In the genomic region with DNA sequence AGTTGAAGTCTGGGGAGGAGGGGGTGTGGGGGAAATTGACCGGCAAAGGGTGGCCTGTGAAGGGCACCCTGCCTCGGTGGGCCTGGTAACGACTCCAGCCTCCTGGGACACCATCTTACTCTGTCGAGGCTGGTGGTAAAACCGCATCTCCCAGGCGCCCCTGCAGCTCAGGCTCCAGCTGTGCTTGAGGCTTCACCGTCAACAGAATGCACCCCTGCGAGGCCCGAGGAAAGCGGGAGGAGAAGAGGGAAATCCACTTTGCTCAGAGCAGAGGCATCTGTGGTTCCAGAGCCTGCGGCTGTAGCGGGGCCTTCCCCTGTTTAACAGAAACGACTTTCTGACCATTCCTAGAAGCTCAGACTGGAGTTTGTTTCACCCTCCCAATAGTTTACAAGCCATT, we compare ENCODE assay signal across 22 cellular contexts.
A peak's percentile ranks its signal among the peaks of the same experiment; 100 is the strongest.
DNase-seq lines count a peak whose midpoint lies in the region; ATAC-seq, FAIRE-seq and TF ChIP-seq lines count a peak whose summit lies in the region.
"Had no signal": no experiment of that assay in that cellular context is flagged by ENCODE, and none has a peak within 500 bp of the region (broad histone marks: within the 10 kb centered on the region; RNA-seq: fewer than 3 reads in every experiment).

No MANE protein-coding gene starts in this region.

- H3K27me3 ChIP-seq in BLaER1 (no peaks in the 10 kb centered on the region), upper lobe of right lung (peaks cover 14% of the 10 kb centered on the region)

- H3K27ac ChIP-seq in BLaER1: peak overlapping the region; percentile 87
- H3K27ac ChIP-seq in kidney (ENCODE audit: low read depth in 2 of 2, low read length in 2 of 2): no peak overlapping the region
- H3K27ac ChIP-seq in upper lobe of right lung: no peak overlapping the region

- peak overlapping the region; percentile 55 for H3K4me3 ChIP-seq in BLaER1
- H3K4me3 ChIP-seq in kidney (ENCODE audit: low read length in 2 of 2): no peak overlapping the region
- H3K4me3 ChIP-seq in upper lobe of right lung: no peak overlapping the region
- H3K4me3 ChIP-seq: HAP-1 had no signal

- no peaks in the 10 kb centered on the region for H3K36me3 Mint-ChIP-seq in activated T-cell treated with anti-CD3 and anti-CD28 coated beads, Interleukin-2, amount 50 U/mL, for 4 hours (ENCODE audit: insufficient read depth)
- H3K36me3 Mint-ChIP-seq: CD4-positive, CD25-positive, alpha-beta regulatory T cell; CD8-positive, alpha-beta memory T cell had no signal

- peaks cover 10% of the 10 kb centered on the region for H3K9me3 Mint-ChIP-seq in activated T-cell treated with anti-CD3 and anti-CD28 coated beads, Interleukin-2, amount 50 U/mL, for 4 hours

- FAIRE-seq in kidney (lab: Jason Lieb, UNC): no peak
- FAIRE-seq: GM12891, GM19239, H1, HTR-8/SVneo had no signal

- peak overlapping the region; percentile 77; the same call in 1 of the 2 replicates for H3K9ac ChIP-seq in BLaER1
- H3K9ac ChIP-seq in kidney (ENCODE audit: low read length in 2 of 2): no peak overlapping the region

- H3K9me3 ChIP-seq in BLaER1: peaks cover 6% of the 10 kb centered on the region; the same call in 1 of the 2 replicates
- H3K9me3 ChIP-seq in kidney (ENCODE audit: control insufficient read depth in 1 of 2, low read length in 2 of 2): no peaks in the 10 kb centered on the region
- no peaks in the 10 kb centered on the region for H3K9me3 ChIP-seq in upper lobe of right lung
- H3K9me3 ChIP-seq: HAP-1 had no signal

- peak; percentile 52 for DNase-seq in MV-4-11 (lab: John Stamatoyannopoulos, UW)
- peak; percentile 18 for DNase-seq in kidney
- peak; percentile 52 for DNase-seq in upper lobe of right lung
- no peak for DNase-seq in GDM1 (lab: John Stamatoyannopoulos, UW)
- DNase-seq in activated T-cell treated with anti-CD3 and anti-CD28 coated beads, Interleukin-2, amount 50 U/mL, for 4 hours: no peak
- DNase-seq: 8988T; C1 segment of cervical spinal cord; CD4-positive, CD25-positive, alpha-beta regulatory T cell; CD8-positive, alpha-beta memory T cell; COR-L47; DMS 273 treated with DMSO at 0.1 percent for 48 hours; DMS53; DND-41; EL; IMR-90 had no signal

- H3K27me3 Mint-ChIP-seq in activated T-cell treated with anti-CD3 and anti-CD28 coated beads, Interleukin-2, amount 50 U/mL, for 4 hours (ENCODE audit: low read depth): peaks cover 13% of the 10 kb centered on the region
- H3K27me3 Mint-ChIP-seq: CD4-positive, CD25-positive, alpha-beta regulatory T cell had no signal

- H3K4me1 Mint-ChIP-seq in activated T-cell treated with anti-CD3 and anti-CD28 coated beads, Interleukin-2, amount 50 U/mL, for 4 hours (ENCODE audit: low read depth): no peaks in the 10 kb centered on the region
- H3K4me1 Mint-ChIP-seq: CD4-positive, CD25-positive, alpha-beta regulatory T cell; CD8-positive, alpha-beta memory T cell had no signal

- intact Hi-C loops in kidney (cut with DNase I) (no loop called here), upper lobe of right lung (cut with DNase I) (no loop called here)

- no peaks in the 10 kb centered on the region for H3K36me3 ChIP-seq in BLaER1
- H3K36me3 ChIP-seq in kidney (ENCODE audit: control insufficient read depth in 1 of 2, insufficient read depth in 2 of 2, low read length in 2 of 2): no peaks in the 10 kb centered on the region
- H3K36me3 ChIP-seq in upper lobe of right lung: no peaks in the 10 kb centered on the region
- H3K36me3 ChIP-seq: HAP-1 had no signal

- no peak overlapping the region for H3K4me3 Mint-ChIP-seq in activated T-cell treated with anti-CD3 and anti-CD28 coated beads, Interleukin-2, amount 50 U/mL, for 4 hours
- H3K4me3 Mint-ChIP-seq: CD4-positive, CD25-positive, alpha-beta regulatory T cell; CD8-positive, alpha-beta memory T cell had no signal

- ATAC-seq in upper lobe of right lung: no peak
- ATAC-seq in HG03571 (IDR thresholded peaks at IDR 0.05; ENCODE audit: unreplicated experiment): no peak
- ATAC-seq in activated T-cell treated with anti-CD3 and anti-CD28 coated beads, Interleukin-2, amount 50 U/mL, for 4 hours: no peak

- peak overlapping the region; percentile 96 for H3K4me2 ChIP-seq in BLaER1

- H4K20me1 ChIP-seq in BLaER1: no peaks in the 10 kb centered on the region

- H3K4me1 ChIP-seq in BLaER1: peaks cover 83% of the 10 kb centered on the region
- H3K4me1 ChIP-seq in kidney (ENCODE audit: control insufficient read depth in 1 of 2, insufficient read depth in 1 of 2, low read depth in 1 of 2, low read length in 2 of 2): no peaks in the 10 kb centered on the region
- no peaks in the 10 kb centered on the region for H3K4me1 ChIP-seq in upper lobe of right lung
- H3K4me1 ChIP-seq: HAP-1 had no signal

- TF ChIP-seq CTCF in kidney (IDR thresholded peaks at IDR 0.05; ENCODE audit: borderline replicate concordance, extremely low read depth, insufficient read depth): no peak
- no peak for TF ChIP-seq CTCF in upper lobe of right lung (IDR thresholded peaks at IDR 0.05)

Comparison
In these comparisons a context has a peak if more than half of its experiments do, and no peak if none do; other contexts are left out.
1. DNase-seq: peak in MV-4-11 (single experiment), kidney (single experiment) and upper lobe of right lung (single experiment); none in GDM1 (single experiment) and activated T-cell treated with anti-CD3 and anti-CD28 coated beads, Interleukin-2, amount 50 U/mL, for 4 hours (single experiment).